ENCODE assay signal across 37 cellular contexts in the genomic region with DNA sequence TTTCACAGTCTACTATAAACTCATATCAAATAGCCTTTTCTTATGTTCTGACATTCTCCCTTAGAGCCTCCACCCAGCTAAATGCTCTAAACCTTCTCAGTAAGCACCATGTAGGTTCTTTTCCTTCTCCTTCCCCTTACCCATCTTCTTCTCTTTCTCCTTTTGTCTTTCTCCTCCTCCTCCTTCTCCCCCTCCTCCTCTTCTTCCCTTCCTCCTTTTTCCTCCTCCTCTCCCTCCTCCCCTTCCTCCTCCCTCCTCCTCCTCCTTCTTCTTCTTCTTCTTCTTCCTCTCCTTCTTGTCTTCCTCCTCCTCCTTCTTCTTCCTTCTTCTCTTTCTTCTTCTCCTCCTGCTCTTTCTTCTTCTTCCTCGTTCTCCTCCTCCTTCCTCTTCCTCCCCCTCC.
DNase-seq lines count a peak whose midpoint lies in the region; ATAC-seq, FAIRE-seq and TF ChIP-seq lines count a peak whose summit lies in the region.
"Had no signal": no experiment of that assay in that cellular context is flagged by ENCODE, and none has a peak within 500 bp of the region (broad histone marks: within the 10 kb centered on the region; RNA-seq: fewer than 3 reads in every experiment).

No MANE protein-coding gene starts in this region.

- no peak for FAIRE-seq in K562 (lab: Jason Lieb, UNC)
- FAIRE-seq: A204.1, A549, D721Med had no signal

- H3K27ac ChIP-seq in GM23338 (ENCODE audit: low read depth) (no peak overlapping the region), HEK293 (ENCODE audit: extremely low read depth, low read depth, low read length) (no peak overlapping the region), K562 (ENCODE audit: extremely low read depth, low read depth, low read length) (no peak overlapping the region)
- H3K27ac ChIP-seq: 22Rv1; A549; BLaER1; BLaER1 treated with 17β-estradiol and CSF1 and Interleukin-3, amounts not matched to agents 10 nM and 100 nM; C4-2B had no signal

- no peak for TF ChIP-seq CTCF in GM23338 (conservative IDR thresholded peaks at IDR 0.05; ENCODE audit: low read depth in 2 of 2)
- no peak for TF ChIP-seq CTCF in HEK293 (tag by site-specific recombination; IDR thresholded peaks at IDR 0.05)
- no peak for TF ChIP-seq CTCF in K562 (IDR thresholded peaks at IDR 0.05 in 2 of 3, conservative IDR thresholded peaks at IDR 0.05 in 1 of 3; ENCODE audit: insufficient read depth in 2 of 3, low read depth in 1 of 3, low read length in 3 of 3)

- H3K4me3 ChIP-seq in GM23338 (no peak overlapping the region), HEK293 (ENCODE audit: low read depth, low read length) (no peak overlapping the region), K562 (no peak overlapping the region)
- H3K4me3 ChIP-seq: A549; BLaER1; BLaER1 treated with 17β-estradiol and CSF1 and Interleukin-3, amounts not matched to agents 10 nM and 100 nM had no signal

- H4K20me1 ChIP-seq in GM23338 (replicated peaks; ENCODE audit: insufficient read depth) (no peaks in the 10 kb centered on the region), K562 (replicated peaks; ENCODE audit: control insufficient read depth, insufficient read depth, low read length) (no peaks in the 10 kb centered on the region)
- H4K20me1 ChIP-seq: BLaER1; BLaER1 treated with 17β-estradiol and CSF1 and Interleukin-3, amounts not matched to agents 10 nM and 100 nM had no signal

- no peak overlapping the region for H3K4me3 Mint-ChIP-seq in GM23338
- H3K4me3 Mint-ChIP-seq: B cell; CD14-positive monocyte; CD4-positive, alpha-beta memory T cell; CD4-positive, alpha-beta T cell; CD4-positive, CD25-positive, alpha-beta regulatory T cell; CD8-positive, alpha-beta memory T cell; CD8-positive, alpha-beta T cell had no signal

- no peak for TF ChIP-seq EP300 in K562 (IDR thresholded peaks at IDR 0.05; ENCODE audit: low read length)

- WGBS in K562 (ENCODE audit: insufficient coverage, low coverage, missing lambda C conversion rate): 0% methylated on average over 1 of the region's 1 CpG

- H3K4me1 Mint-ChIP-seq in GM23338: peaks cover 6% of the 10 kb centered on the region
- H3K4me1 Mint-ChIP-seq: B cell; CD4-positive, CD25-positive, alpha-beta regulatory T cell had no signal

- CTCF ChIA-PET in HEK293 (lab: Yijun Ruan, JAX) (no interaction called here), K562 (lab: Yijun Ruan, JAX; ENCODE audit: low intra/inter-chr PET ratio) (no interaction called here)

- H3F3A ChIP-seq in GM23338 (replicated peaks; ENCODE audit: low read depth): no peaks in the 10 kb centered on the region

- H3K27me3 Mint-ChIP-seq in GM23338 (ENCODE audit: insufficient read depth, low read depth, poor library complexity): no peaks in the 10 kb centered on the region
- H3K27me3 Mint-ChIP-seq: CD4-positive, CD25-positive, alpha-beta regulatory T cell had no signal

- no peaks in the 10 kb centered on the region for H3K9me2 ChIP-seq in GM23338 (ENCODE audit: insufficient read depth)

- in situ Hi-C loops in K562 (cut with MboI): no loop called here

- POLR2A ChIA-PET in HEK293 (lab: Yijun Ruan, JAX): no interaction called here
- POLR2A ChIA-PET in K562 (lab: Yijun Ruan, JAX): no interaction called here

- no peaks in the 10 kb centered on the region for H3K36me3 Mint-ChIP-seq in GM23338 (ENCODE audit: low read depth)
- H3K36me3 Mint-ChIP-seq: CD14-positive monocyte; CD4-positive, alpha-beta memory T cell; CD4-positive, CD25-positive, alpha-beta regulatory T cell; CD8-positive, alpha-beta memory T cell; CD8-positive, alpha-beta T cell had no signal

- H3K4me1 ChIP-seq in GM23338 (ENCODE audit: insufficient read depth) (no peaks in the 10 kb centered on the region), HEK293 (ENCODE audit: control insufficient read depth, insufficient read depth, low read length) (no peaks in the 10 kb centered on the region), K562 (replicated peaks in 1 of 2; ENCODE audit: control insufficient read depth in 2 of 2, insufficient read depth in 2 of 2, low read length in 2 of 2) (no peaks in the 10 kb centered on the region)
- H3K4me1 ChIP-seq: A549; BE2C; BLaER1; BLaER1 treated with 17β-estradiol and CSF1 and Interleukin-3, amounts not matched to agents 10 nM and 100 nM; Caco-2 had no signal

- H3K36me3 ChIP-seq in GM23338 (ENCODE audit: insufficient read depth) (no peaks in the 10 kb centered on the region), HEK293 (ENCODE audit: control insufficient read depth in 2 of 2, insufficient read depth in 1 of 2, low read length in 2 of 2) (no peaks in the 10 kb centered on the region), K562 (ENCODE audit: control insufficient read depth, insufficient read depth, low read length) (no peaks in the 10 kb centered on the region)
- H3K36me3 ChIP-seq: BE2C; BLaER1; BLaER1 treated with 17β-estradiol and CSF1 and Interleukin-3, amounts not matched to agents 10 nM and 100 nM had no signal

- intact Hi-C loops in K562 (cut with micrococcal nuclease): no loop called here

- H2AFZ ChIP-seq in GM23338: 0 out of 2 replicates have a peak overlapping the region, but pooled peaks have one; percentile 64
- H2AFZ ChIP-seq in K562 (ENCODE audit: low read depth, low read length): no peak overlapping the region

- no peak for TF ChIP-seq RAD21 in K562 (CRISPR knock-in tag; conservative IDR thresholded peaks at IDR 0.05 in 1 of 2, IDR thresholded peaks at IDR 0.05 in 1 of 2)

- H3K9me3 ChIP-seq in HEK293 (ENCODE audit: control insufficient read depth, insufficient read depth, low read depth, low read length): no peaks in the 10 kb centered on the region
- no peaks in the 10 kb centered on the region for H3K9me3 ChIP-seq in K562 (replicated peaks; ENCODE audit: control insufficient read depth, insufficient read depth, low read depth, low read length)
- H3K9me3 ChIP-seq: A549, BE2C, Caco-2 had no signal

- BruUV-seq in K562 (replicated peaks; lab: Mats Ljungman, UMichigan): no TSS peak

- H3K79me2 ChIP-seq in GM23338 (replicated peaks; ENCODE audit: insufficient read depth) (no peaks in the 10 kb centered on the region), K562 (ENCODE audit: control insufficient read depth, insufficient read depth, low read length) (no peaks in the 10 kb centered on the region)

- DNase-seq in GM23338 (ENCODE audit: low spot score): no peak
- no peak for DNase-seq in K562 (ENCODE audit: extremely low read depth in 1 of 4, low spot score in 3 of 4)
- DNase-seq in left kidney (ENCODE audit: low read depth, low spot score): peak; percentile 2
- no peak for DNase-seq in NCI-H748 (lab: John Stamatoyannopoulos, UW; ENCODE audit: unreplicated experiment)
- no peak for DNase-seq in iPS-NIHi11 (ENCODE audit: low spot score)
- DNase-seq in effector CD4-positive, alpha-beta T cell: no peak
- DNase-seq: 8988T; ACHN; AML-193; BE2C; C1 segment of cervical spinal cord; Caco-2; Calu3; CD4-positive, alpha-beta memory T cell; CD4-positive, alpha-beta T cell; CD4-positive, CD25-positive, alpha-beta regulatory T cell; CD8-positive, alpha-beta memory T cell; CD8-positive, alpha-beta T cell; COR-L47; DMS 273 treated with DMSO at 0.1 percent for 48 hours; DMS153; DMS53; DMS79; DMS79 treated with DMSO at 0.1 percent for 48 hours; DND-41; EL had no signal

- H3K9me1 ChIP-seq in K562 (ENCODE audit: control insufficient read depth, insufficient read depth, low read length): no peaks in the 10 kb centered on the region

- ATAC-seq in GM23338 (no peak), K562 (no peak), GM21381 (IDR thresholded peaks at IDR 0.05; ENCODE audit: unreplicated experiment) (no peak)
- ATAC-seq: A549; CD8-positive, alpha-beta T cell had no signal

- no peak overlapping the region for H3K9ac ChIP-seq in K562 (ENCODE audit: insufficient read depth in 1 of 2, low read depth in 2 of 2, low read length in 2 of 2)
- H3K9ac ChIP-seq: BLaER1; BLaER1 treated with 17β-estradiol and CSF1 and Interleukin-3, amounts not matched to agents 10 nM and 100 nM had no signal

- H3K9me3 Mint-ChIP-seq in GM23338: no peaks in the 10 kb centered on the region
- H3K9me3 Mint-ChIP-seq: CD4-positive, alpha-beta memory T cell; CD4-positive, alpha-beta T cell; CD8-positive, alpha-beta memory T cell; CD8-positive, alpha-beta T cell had no signal

- H3K27me3 ChIP-seq in GM23338 (ENCODE audit: insufficient read depth) (no peaks in the 10 kb centered on the region), K562 (ENCODE audit: control insufficient read depth in 2 of 2, insufficient read depth in 2 of 2, low read length in 2 of 2) (peaks cover 0 to 6% of the 10 kb centered on the region in 2 experiments; a peak in 4 of 5 replicates)
- H3K27me3 ChIP-seq: BE2C; BLaER1; BLaER1 treated with 17β-estradiol and CSF1 and Interleukin-3, amounts not matched to agents 10 nM and 100 nM had no signal

- no peak overlapping the region for H3K4me2 ChIP-seq in GM23338
- no peak overlapping the region for H3K4me2 ChIP-seq in K562 (ENCODE audit: insufficient read depth, low read length)
- H3K4me2 ChIP-seq: A549; BLaER1; BLaER1 treated with 17β-estradiol and CSF1 and Interleukin-3, amounts not matched to agents 10 nM and 100 nM had no signal

- no peak for TF ChIP-seq POLR2A in K562 (conservative IDR thresholded peaks at IDR 0.05)

- H3K27ac Mint-ChIP-seq in GM23338: no peak overlapping the region
- H3K27ac Mint-ChIP-seq: B cell; CD4-positive, alpha-beta memory T cell; CD4-positive, alpha-beta T cell; CD4-positive, CD25-positive, alpha-beta regulatory T cell; CD8-positive, alpha-beta memory T cell; CD8-positive, alpha-beta T cell had no signal

TF ChIP-seq in GM23338, 12 proteins besides CTCF, POLR2A, EP300 and RAD21 (continues in another document):
- no peak for TF ChIP-seq EZH2 (IDR thresholded peaks at IDR 0.05; ENCODE audit: low read depth, unreplicated experiment)
- no peak for TF ChIP-seq CREB1 (CRISPR knock-in tag; IDR thresholded peaks at IDR 0.05; ENCODE audit: low read depth)
- TF ChIP-seq EZH2phosphoT487 (IDR thresholded peaks at IDR 0.05; ENCODE audit: unreplicated experiment): no peak
- TF ChIP-seq ZNF114 (CRISPR knock-in tag; IDR thresholded peaks at IDR 0.05): no peak
- TF ChIP-seq STAT1 (IDR thresholded peaks at IDR 0.05; ENCODE audit: unreplicated experiment): no peak

TF ChIP-seq in HEK293, 187 proteins besides CTCF, POLR2A, EP300 and RAD21 (continues in another document):
- peak; percentile 36; the same call in 1 of the 2 replicates for TF ChIP-seq ZNF366 (tag by site-specific recombination; conservative IDR thresholded peaks at IDR 0.05)

TF ChIP-seq in K562, 482 proteins besides CTCF, POLR2A, EP300 and RAD21 (continues in another document):
- TF ChIP-seq, protein P1, sequence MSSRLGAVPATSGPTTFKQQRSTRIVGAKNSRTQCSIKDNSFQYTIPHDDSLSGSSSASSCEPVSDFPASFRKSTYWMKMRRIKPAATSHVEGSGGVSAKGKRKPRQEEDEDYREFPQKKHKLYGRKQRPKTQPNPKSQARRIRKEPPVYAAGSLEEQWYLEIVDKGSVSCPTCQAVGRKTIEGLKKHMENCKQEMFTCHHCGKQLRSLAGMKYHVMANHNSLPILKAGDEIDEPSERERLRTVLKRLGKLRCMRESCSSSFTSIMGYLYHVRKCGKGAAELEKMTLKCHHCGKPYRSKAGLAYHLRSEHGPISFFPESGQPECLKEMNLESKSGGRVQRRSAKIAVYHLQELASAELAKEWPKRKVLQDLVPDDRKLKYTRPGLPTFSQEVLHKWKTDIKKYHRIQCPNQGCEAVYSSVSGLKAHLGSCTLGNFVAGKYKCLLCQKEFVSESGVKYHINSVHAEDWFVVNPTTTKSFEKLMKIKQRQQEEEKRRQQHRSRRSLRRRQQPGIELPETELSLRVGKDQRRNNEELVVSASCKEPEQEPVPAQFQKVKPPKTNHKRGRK (tag; IDR thresholded peaks at IDR 0.05): peak; percentile 89
